Comparison of ENCODE assay signal across 12 cellular contexts in genomic region chr7:128164955-128165670, GRCh38.
A peak's percentile ranks its signal among the peaks of the same experiment; 100 is the strongest.
DNase-seq lines count a peak whose midpoint lies in the region; ATAC-seq and TF ChIP-seq lines count a peak whose summit lies in the region.
"Had no signal": no experiment of that assay in that cellular context is flagged by ENCODE, and none has a peak within 500 bp of the region (broad histone marks: within the 10 kb centered on the region; RNA-seq: fewer than 3 reads in every experiment).

No MANE protein-coding gene starts in this region.

- no peak for TF ChIP-seq CTCF in CD4-positive, alpha-beta T cell (IDR thresholded peaks at IDR 0.05)
- TF ChIP-seq CTCF in mammary epithelial cell (conservative IDR thresholded peaks at IDR 0.05 in 1 of 2, IDR thresholded peaks at IDR 0.05 in 1 of 2; ENCODE audit: extremely low read depth in 1 of 2, insufficient read depth in 1 of 2, low read depth in 1 of 2, low read length in 2 of 2) = no peak
- no peak for TF ChIP-seq CTCF in natural killer cell (IDR thresholded peaks at IDR 0.05)
- no peak for TF ChIP-seq CTCF in hepatocyte (IDR thresholded peaks at IDR 0.05; ENCODE audit: poor library complexity)

- in situ Hi-C loops in mammary epithelial cell (cut with MboI; ENCODE audit: low sequenced_read_pairs in 2 of 2) = no loop called here

- peak overlapping the region; percentile 35 for H3K4me3 Mint-ChIP-seq in CD4-positive, alpha-beta T cell
- H3K4me3 Mint-ChIP-seq in natural killer cell = peak overlapping the region; percentile 32
- H3K4me3 Mint-ChIP-seq in activated CD8-positive, alpha-beta T cell treated with anti-CD3 and anti-CD28 coated beads, Interleukin-2, amount 10 ng/mL, durations not matched to agents 7 days and 5 days = no peak overlapping the region
- H3K4me3 Mint-ChIP-seq: activated T-cell treated with anti-CD3 and anti-CD28 coated beads, Interleukin-2, amount 50 U/mL, for 24 hours had no signal

- H3K4me1 ChIP-seq in HUES48 (ENCODE audit: control insufficient read depth, insufficient read depth, low read length) = peaks cover 32% of the 10 kb centered on the region
- H3K4me1 ChIP-seq in mammary epithelial cell (ENCODE audit: insufficient read depth, low read length) = peaks cover 61% of the 10 kb centered on the region
- H3K4me1 ChIP-seq in hepatocyte (ENCODE audit: insufficient read depth) = peaks cover 6% of the 10 kb centered on the region

- H3K9me3 Mint-ChIP-seq in CD4-positive, alpha-beta T cell = no peaks in the 10 kb centered on the region
- H3K9me3 Mint-ChIP-seq in natural killer cell = no peaks in the 10 kb centered on the region
- H3K9me3 Mint-ChIP-seq in activated CD8-positive, alpha-beta T cell treated with anti-CD3 and anti-CD28 coated beads, Interleukin-2, amount 10 ng/mL, durations not matched to agents 7 days and 5 days (ENCODE audit: insufficient read depth) = no peaks in the 10 kb centered on the region
- H3K9me3 Mint-ChIP-seq: activated T-cell treated with anti-CD3 and anti-CD28 coated beads, Interleukin-2, amount 50 U/mL, for 24 hours had no signal

- dilution Hi-C loops in mammary epithelial cell (cut with HindIII; ENCODE audit: low sequenced_read_pairs) = no loop called here

- H4K20me1 ChIP-seq in mammary epithelial cell (ENCODE audit: insufficient read depth, low read length) (no peaks in the 10 kb centered on the region), hepatocyte (ENCODE audit: insufficient read depth, poor library complexity, severe bottlenecking) (no peaks in the 10 kb centered on the region)

- peaks cover 59% of the 10 kb centered on the region for H3K27me3 ChIP-seq in CD4-positive, alpha-beta T cell (ENCODE audit: control insufficient read depth, insufficient read depth, low read length)
- H3K27me3 ChIP-seq in HUES48 (ENCODE audit: control insufficient read depth, insufficient read depth, low read length) (peaks cover 96% of the 10 kb centered on the region), mammary epithelial cell (ENCODE audit: insufficient read depth, low read length) (peaks cover 6% of the 10 kb centered on the region), hepatocyte (peaks cover 82% of the 10 kb centered on the region)

- H3K27me3 Mint-ChIP-seq in CD4-positive, alpha-beta T cell = peaks cover 74% of the 10 kb centered on the region
- H3K27me3 Mint-ChIP-seq in natural killer cell (ENCODE audit: low read depth in 2 of 2) = peaks cover 54 to 71% of the 10 kb centered on the region in 2 donors
- H3K27me3 Mint-ChIP-seq in activated CD8-positive, alpha-beta T cell treated with anti-CD3 and anti-CD28 coated beads, Interleukin-2, amount 10 ng/mL, durations not matched to agents 7 days and 5 days (ENCODE audit: low read depth) = peaks cover 71% of the 10 kb centered on the region

- no peak overlapping the region for H3K27ac Mint-ChIP-seq in CD4-positive, alpha-beta T cell
- H3K27ac Mint-ChIP-seq in natural killer cell = no peak overlapping the region
- H3K27ac Mint-ChIP-seq in activated CD8-positive, alpha-beta T cell treated with anti-CD3 and anti-CD28 coated beads, Interleukin-2, amount 10 ng/mL, durations not matched to agents 7 days and 5 days = no peak overlapping the region
- H3K27ac Mint-ChIP-seq: activated T-cell treated with anti-CD3 and anti-CD28 coated beads, Interleukin-2, amount 50 U/mL, for 24 hours had no signal

- BruUV-seq in mammary epithelial cell (replicated peaks; lab: Mats Ljungman, UMichigan) = no TSS peak

- intact Hi-C loops in CD4-positive, alpha-beta T cell (cut with DNase I, micrococcal nuclease) = no loop called here
- intact Hi-C loops in mammary epithelial cell (cut with micrococcal nuclease) (loop anchor here (1.0 kb wide), 2 partner anchors 29 to 43 kb away; no protein-coding TSS in a partner anchor), natural killer cell (cut with micrococcal nuclease) (no loop called here)

- no peaks in the 10 kb centered on the region for H3K9me3 ChIP-seq in CD4-positive, alpha-beta T cell (ENCODE audit: control insufficient read depth, low read length)
- H3K9me3 ChIP-seq in HUES48 (ENCODE audit: control insufficient read depth, insufficient read depth, low read length) = no peaks in the 10 kb centered on the region
- no peaks in the 10 kb centered on the region for H3K9me3 ChIP-seq in mammary epithelial cell (replicated peaks; ENCODE audit: insufficient read depth, low read length)
- H3K9me3 ChIP-seq in hepatocyte (ENCODE audit: low read depth) = no peaks in the 10 kb centered on the region

- H3K4me1 Mint-ChIP-seq in CD4-positive, alpha-beta T cell (ENCODE audit: low read depth) = peaks cover 25% of the 10 kb centered on the region
- peaks cover 10 to 13% of the 10 kb centered on the region in 2 donors for H3K4me1 Mint-ChIP-seq in natural killer cell
- peaks cover 18% of the 10 kb centered on the region for H3K4me1 Mint-ChIP-seq in activated CD8-positive, alpha-beta T cell treated with anti-CD3 and anti-CD28 coated beads, Interleukin-2, amount 10 ng/mL, durations not matched to agents 7 days and 5 days (ENCODE audit: low read depth)

- H3K36me3 Mint-ChIP-seq in CD4-positive, alpha-beta T cell (ENCODE audit: low read depth) = no peaks in the 10 kb centered on the region
- no peaks in the 10 kb centered on the region for H3K36me3 Mint-ChIP-seq in natural killer cell
- H3K36me3 Mint-ChIP-seq in activated CD8-positive, alpha-beta T cell treated with anti-CD3 and anti-CD28 coated beads, Interleukin-2, amount 10 ng/mL, durations not matched to agents 7 days and 5 days (ENCODE audit: low read depth) = no peaks in the 10 kb centered on the region

- H3K27ac ChIP-seq in CD4-positive, alpha-beta T cell (ENCODE audit: low read depth, low read length) = no peak overlapping the region
- H3K27ac ChIP-seq in HUES48 (ENCODE audit: low read depth, low read length) (no peak overlapping the region), mammary epithelial cell (ENCODE audit: insufficient read depth, low read depth, low read length) (peak overlapping the region; percentile 92), hepatocyte (no peak overlapping the region)

- H3K4me2 ChIP-seq in mammary epithelial cell (ENCODE audit: insufficient read depth, low read depth, low read length) (peak overlapping the region; percentile 65), hepatocyte (no peak overlapping the region)

- 99% methylated on average over 6 of the region's 6 CpGs for WGBS in mammary epithelial cell (ENCODE audit: low coverage, missing lambda C conversion rate)
- WGBS in hepatocyte (ENCODE audit: low lambda C conversion rate, missing lambda C conversion rate) = 78% methylated on average over 6 of the region's 6 CpGs

- H2AFZ ChIP-seq in mammary epithelial cell (ENCODE audit: low read depth, low read length) (peak overlapping the region; percentile 50), hepatocyte (no peak overlapping the region)

- POLR2A ChIA-PET in CD4-positive, alpha-beta T cell (lab: Charles Lee) = no interaction called here
- POLR2A ChIA-PET in activated CD8-positive, alpha-beta T cell treated with anti-CD3 and anti-CD28 coated beads, Interleukin-2, amount 10 ng/mL, durations not matched to agents 7 days and 5 days (lab: Charles Lee) = no interaction called here

- H3K79me2 ChIP-seq in mammary epithelial cell (ENCODE audit: insufficient read depth, low read length) (no peaks in the 10 kb centered on the region), hepatocyte (no peaks in the 10 kb centered on the region)

- no peaks in the 10 kb centered on the region for H3K36me3 ChIP-seq in HUES48 (ENCODE audit: control insufficient read depth, insufficient read depth, low read length)
- no peaks in the 10 kb centered on the region for H3K36me3 ChIP-seq in mammary epithelial cell (ENCODE audit: insufficient read depth, low read length)
- no peaks in the 10 kb centered on the region for H3K36me3 ChIP-seq in hepatocyte (replicated peaks; ENCODE audit: insufficient read depth, low read depth)

- CTCF ChIA-PET in CD4-positive, alpha-beta T cell (lab: Charles Lee) = no interaction called here
- CTCF ChIA-PET in mammary epithelial cell (lab: Charles Lee; ENCODE audit: low non-redundant PET) = no interaction called here
- CTCF ChIA-PET in activated CD8-positive, alpha-beta T cell treated with anti-CD3 and anti-CD28 coated beads, Interleukin-2, amount 10 ng/mL, durations not matched to agents 7 days and 5 days (lab: Charles Lee) = interaction anchor here (1.5 kb wide), 1 partner anchor 20 kb away, joined by 3 read pairs; no protein-coding TSS in a partner anchor

- H3K4me3 ChIP-seq in HUES48 (ENCODE audit: low read depth, low read length) (0 out of 2 replicates have a peak overlapping the region, but pooled peaks have one; percentile 5), mammary epithelial cell (replicated peaks in 1 of 3; ENCODE audit: insufficient read depth in 1 of 3, low read depth in 2 of 3, low read length in 3 of 3) (no peak overlapping the region), hepatocyte (no peak overlapping the region)

- no peaks in the 10 kb centered on the region for H3K9me2 ChIP-seq in hepatocyte (replicated peaks; ENCODE audit: insufficient read depth)

- no peak for ATAC-seq in CD4-positive, alpha-beta T cell (ENCODE audit: poor library complexity)
- ATAC-seq in natural killer cell (no peak), GM18870 (IDR thresholded peaks at IDR 0.05; ENCODE audit: unreplicated experiment) (no peak)
- ATAC-seq in activated CD8-positive, alpha-beta T cell treated with anti-CD3 and anti-CD28 coated beads, Interleukin-2, amount 10 ng/mL, durations not matched to agents 7 days and 5 days = no peak

- no peak for DNase-seq in CD4-positive, alpha-beta T cell
- DNase-seq in mammary epithelial cell (no peak), natural killer cell (no peak), inferior parietal cortex (ENCODE audit: extremely low spot score) (no peak), hepatocyte (ENCODE audit: low spot score) (no peak)
- no peak for DNase-seq in activated CD8-positive, alpha-beta T cell treated with anti-CD3 and anti-CD28 coated beads, Interleukin-2, amount 10 ng/mL, durations not matched to agents 7 days and 5 days
- DNase-seq: activated T-cell treated with anti-CD3 and anti-CD28 coated beads, Interleukin-2, amount 50 U/mL, for 24 hours; DMS 273 treated with DMSO at 0.1 percent for 48 hours; NCI-H1694; SHP77 treated with DMSO at 0.1 percent for 48 hours had no signal

- H3K9ac ChIP-seq in HUES48 (ENCODE audit: low read depth, low read length) = no peak overlapping the region
- peak overlapping the region; percentile 48 for H3K9ac ChIP-seq in mammary epithelial cell (ENCODE audit: insufficient read depth, low read length)
